Comparison of ENCODE assay signal across 8 cellular contexts in the genomic region with DNA sequence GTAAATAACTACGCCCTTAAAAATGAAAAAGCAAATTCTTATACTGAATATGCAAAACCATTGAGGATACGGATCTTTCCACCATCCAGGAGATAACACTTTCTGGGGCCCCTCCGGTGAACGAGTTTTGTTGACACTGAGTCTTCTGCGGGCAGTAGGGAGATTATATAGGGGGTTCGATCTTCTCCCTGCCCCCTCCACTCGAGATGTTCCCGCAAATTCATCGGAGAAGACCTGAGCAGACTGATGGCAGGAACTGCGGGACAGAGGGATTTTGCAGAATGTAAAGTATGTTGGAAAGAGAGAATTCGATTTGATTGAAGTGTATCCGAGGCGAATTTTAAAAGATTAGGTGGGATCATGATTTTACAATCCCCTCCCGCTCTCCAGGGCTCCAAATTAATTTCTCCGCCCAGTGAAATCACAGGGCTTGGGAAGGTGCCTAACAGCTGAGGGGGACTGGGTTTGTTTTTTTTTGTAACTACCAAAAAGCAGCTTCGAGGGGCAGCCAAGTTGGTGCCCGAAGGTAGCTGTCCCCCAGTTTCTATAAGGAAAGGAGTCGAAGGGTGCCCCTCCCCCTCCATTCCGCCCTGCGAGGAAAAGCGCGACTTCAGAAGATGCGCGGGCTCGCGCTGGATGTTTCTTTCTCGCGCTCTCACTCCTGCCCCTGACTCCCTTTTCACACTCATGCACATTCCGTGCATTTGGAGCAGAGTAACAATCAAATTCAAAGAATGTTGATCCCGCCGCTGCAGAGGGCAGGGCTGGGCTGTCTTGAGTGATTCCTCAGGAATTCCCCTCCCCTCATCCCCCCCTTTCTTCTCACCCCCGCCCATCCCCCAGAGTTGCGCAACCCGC. TPM values are rescaled to one million over a fixed set of nuclear protein-coding genes. Genes with fewer than 3 reads are reported as not detected.
A peak's percentile ranks its signal among the peaks of the same experiment; 100 is the strongest.
DNase-seq lines count a peak whose midpoint lies in the region; ATAC-seq and TF ChIP-seq lines count a peak whose summit lies in the region.

No MANE protein-coding gene starts in this region.

- 55% methylated on average over 12 of the region's 34 CpGs; no CpG with 5 or more reads in 1 of the 2 experiments for WGBS in IMR-90 (ENCODE audit: extremely low coverage in 2 of 2, insufficient read length in 1 of 2), 2 experiments
- WGBS in tibial nerve, 2 donors: 0 to 40% methylated on average over 27 to 33 of the region's 34 CpGs

- H4K5ac ChIP-seq in IMR-90 (ENCODE audit: low read depth, low read length): no peak overlapping the region

- no peak for TF ChIP-seq RAD21 in IMR-90 (IDR thresholded peaks at IDR 0.05; ENCODE audit: low read length)

- H3K9me1 ChIP-seq in IMR-90 (ENCODE audit: insufficient read depth, low read length): no peaks in the 10 kb centered on the region

- H4K20me1 ChIP-seq in IMR-90 (ENCODE audit: insufficient read depth, low read length): no peaks in the 10 kb centered on the region; the same call in 1 of the 2 replicates

- no peak overlapping the region for H2AK9ac ChIP-seq in IMR-90 (replicated peaks; ENCODE audit: low read depth, low read length, poor library complexity)

- no peak for TF ChIP-seq CTCF in BE2C (IDR thresholded peaks at IDR 0.05; ENCODE audit: low read depth, low read length)
- TF ChIP-seq CTCF in IMR-90 (conservative IDR thresholded peaks at IDR 0.05; ENCODE audit: low read depth, low read length): no peak
- no peak for TF ChIP-seq CTCF in tibial nerve (IDR thresholded peaks at IDR 0.05)

- no peak overlapping the region for H2BK5ac ChIP-seq in IMR-90 (ENCODE audit: low read depth, low read length, poor library complexity, severe bottlenecking)

- H3K9me3 ChIP-seq in BE2C (no peaks in the 10 kb centered on the region), IMR-90 (ENCODE audit: control insufficient read depth, insufficient read depth, low read length) (peaks cover 2% of the 10 kb centered on the region; the same call in 1 of the 2 replicates), adipocyte (ENCODE audit: control insufficient read depth, low read length) (no peaks in the 10 kb centered on the region), tibial nerve (no peaks in the 10 kb centered on the region)

- H3K36me3 ChIP-seq in BE2C (no peaks in the 10 kb centered on the region), IMR-90 (ENCODE audit: control insufficient read depth, insufficient read depth, low read length) (no peaks in the 10 kb centered on the region), adipocyte (ENCODE audit: control insufficient read depth, insufficient read depth, low read length, severe bottlenecking) (no peaks in the 10 kb centered on the region), tibial nerve (no peaks in the 10 kb centered on the region)

- no peak overlapping the region for H4K91ac ChIP-seq in IMR-90 (ENCODE audit: insufficient read depth, low read depth, low read length)

- peak overlapping the region; percentile 46 for H3K4me3 ChIP-seq in BE2C (ENCODE audit: low read depth, low read length)
- H3K4me3 ChIP-seq in IMR-90 (ENCODE audit: insufficient read depth, low read depth, low read length): peak overlapping the region; percentile 21; the same call in 1 of the 2 replicates
- peak overlapping the region; percentile 68 for H3K4me3 ChIP-seq in adipocyte (ENCODE audit: low read length)
- H3K4me3 ChIP-seq in tibial nerve: peak overlapping the region; percentile 23 to 55 (median 34)

- no peak overlapping the region for H3K14ac ChIP-seq in IMR-90 (replicated peaks; ENCODE audit: low read depth, low read length)

- intact Hi-C loops in IMR-90 (cut with micrococcal nuclease): loop anchor here (10.0 kb wide), 1 partner anchor 165 kb away; no protein-coding TSS in a partner anchor

- peaks cover 16% of the 10 kb centered on the region for H3K27me3 ChIP-seq in BE2C
- H3K27me3 ChIP-seq in IMR-90 (ENCODE audit: control insufficient read depth, insufficient read depth, low read length): peaks cover 34% of the 10 kb centered on the region
- peaks cover 53% of the 10 kb centered on the region for H3K27me3 ChIP-seq in adipocyte (replicated peaks; ENCODE audit: control insufficient read depth, insufficient read depth, low read length)
- H3K27me3 ChIP-seq in tibial nerve: peaks cover 0 to 86% of the 10 kb centered on the region in 2 donors

- dilution Hi-C loops in IMR-90 (cut with HindIII; ENCODE audit: low sequenced_read_pairs, unreplicated experiment): no loop called here

- no peak overlapping the region for H2BK20ac ChIP-seq in IMR-90 (ENCODE audit: low read depth, low read length)

- no peak overlapping the region for H3K23ac ChIP-seq in IMR-90 (ENCODE audit: low read depth, low read length)

- H2AFZ ChIP-seq in IMR-90 (replicated peaks; ENCODE audit: low read length, poor library complexity): no peak overlapping the region

- POLR2A ChIA-PET in IMR-90 (lab: Charles Lee; ENCODE audit: unreplicated experiment): no interaction called here

- H2BK120ac ChIP-seq in IMR-90 (ENCODE audit: low read depth, low read length): no peak overlapping the region

- in situ Hi-C loops in IMR-90 (cut with MboI; ENCODE audit: low sequenced_read_pairs): no loop called here

- H3K56ac ChIP-seq in IMR-90 (ENCODE audit: extremely low read depth, insufficient read depth, low read length): no peak overlapping the region

- no peak overlapping the region for H3K27ac ChIP-seq in IMR-90 (ENCODE audit: insufficient read depth, low read length)
- H3K27ac ChIP-seq in tibial nerve: peak overlapping the region in 1 of 4 donors; percentile 37

- H3K9ac ChIP-seq in IMR-90 (ENCODE audit: low read depth, low read length): no peak overlapping the region
- H3K9ac ChIP-seq in adipocyte (ENCODE audit: low read length): no peak overlapping the region

- ATAC-seq in IMR-90 (ENCODE audit: low read depth): peak; percentile 21; the same call in 1 of the 2 replicates

- no peak for TF ChIP-seq POLR2A in IMR-90 (IDR thresholded peaks at IDR 0.05; ENCODE audit: low read depth, low read length)
- TF ChIP-seq POLR2A in tibial nerve (IDR thresholded peaks at IDR 0.05): no peak

- TF ChIP-seq EP300 in tibial nerve (IDR thresholded peaks at IDR 0.05): no peak

- no peak overlapping the region for H3K18ac ChIP-seq in IMR-90 (ENCODE audit: low read depth, low read length)

- BruUV-seq in IMR-90 (replicated peaks; lab: Mats Ljungman, UMichigan): no TSS peak

- peak overlapping the region; percentile 34 for H3K4me2 ChIP-seq in IMR-90 (ENCODE audit: low read depth, low read length)

- no peak overlapping the region for H2AK5ac ChIP-seq in IMR-90 (ENCODE audit: low read depth, low read length)

- no peaks in the 10 kb centered on the region for H3K79me1 ChIP-seq in IMR-90 (ENCODE audit: low read depth in 1 of 2, low read length in 2 of 2)

- no peak overlapping the region for H2BK15ac ChIP-seq in IMR-90 (ENCODE audit: low read depth, low read length)

- CTCF ChIA-PET in IMR-90 (lab: Yijun Ruan, JAX): no interaction called here

- DNase-seq in BE2C: no peak
- no peak for DNase-seq in IMR-90
- peak; percentile 18 for DNase-seq in adipocyte (ENCODE audit: low read depth)
- DNase-seq in kidney glomerular epithelial cell (lab: John Stamatoyannopoulos, UW): peak; percentile 1
- no peak for DNase-seq in tibial nerve (ENCODE audit: low spot score in 2 of 2)
- DNase-seq in HuH-7 (ENCODE audit: low spot score): no peak
- DNase-seq in NCI-H1694 treated with DMSO at 0.1 percent for 48 hours (lab: John Stamatoyannopoulos, UW): no peak
- no peak for DNase-seq in SIG-M5 treated with dmso at 0.1 percent for 504 hours (lab: John Stamatoyannopoulos, UW; ENCODE audit: unreplicated experiment)

- H4K8ac ChIP-seq in IMR-90 (ENCODE audit: low read depth in 2 of 2, low read length in 2 of 2): no peak overlapping the region

- no peak overlapping the region for H3K4ac ChIP-seq in IMR-90 (ENCODE audit: low read depth, low read length)

- H3K4me1 ChIP-seq in BE2C (no peaks in the 10 kb centered on the region), IMR-90 (ENCODE audit: control insufficient read depth, insufficient read depth, low read length) (no peaks in the 10 kb centered on the region), adipocyte (ENCODE audit: control insufficient read depth, insufficient read depth, low read length) (peaks cover 11% of the 10 kb centered on the region), tibial nerve (peaks cover 0 to 18% (median 0%) of the 10 kb centered on the region in 4 donors)

TF ChIP-seq in IMR-90, 13 proteins besides CTCF, POLR2A, EP300 and RAD21 (continues in another document):
- TF ChIP-seq SMC3 (IDR thresholded peaks at IDR 0.05; ENCODE audit: low read depth, low read length): no peak
- TF ChIP-seq MAZ (IDR thresholded peaks at IDR 0.05; ENCODE audit: borderline replicate concordance, low read depth, low read length): no peak
- TF ChIP-seq RCOR1 (IDR thresholded peaks at IDR 0.05; ENCODE audit: insufficient replicate concordance, low read length): no peak
- TF ChIP-seq BHLHE40 (IDR thresholded peaks at IDR 0.05; ENCODE audit: low read depth, low read length): no peak
- TF ChIP-seq MXI1 (IDR thresholded peaks at IDR 0.05; ENCODE audit: borderline replicate concordance, low read depth, low read length): no peak

RNA-seq across cellular contexts. Expression of a gene that starts 1.2 kb away (rescaled TPM):
- not detected for polyA plus RNA-seq in BE2C (2012; ENCODE audit: insufficient read depth, insufficient read length, low read depth)
- total RNA-seq in IMR-90 (2012; rRNA removed) (not detected in 2 replicates), tibial nerve (1 to 10 TPM; 3.9 to 7.1 (median 6.1) TPM)
- polyA plus RNA-seq in IMR-90 (2012; rRNA removed): 0.03 TPM in 1 of 2 replicates, not detected in the other
- 0.02 TPM in 1 of 2 replicates, not detected in the other for polyA plus RNA-seq in IMR-90 (2012; cell fraction: cytosol; rRNA removed)
- polyA plus RNA-seq in IMR-90 (2012; cell fraction: nucleus; rRNA removed; ENCODE audit: low replicate concordance): 0.02 TPM in 1 of 2 replicates, not detected in the other

RNA-seq across cellular contexts. Expression of a gene that starts 51.8 kb away (rescaled TPM):
- 0.12 TPM for polyA plus RNA-seq in BE2C (2012; ENCODE audit: insufficient read depth, insufficient read length, low read depth)
- total RNA-seq in IMR-90 (2012; rRNA removed): not detected in 2 replicates
- polyA plus RNA-seq in IMR-90 (2012; rRNA removed): not detected in 2 replicates
- not detected in 2 replicates for polyA plus RNA-seq in IMR-90 (2012; cell fraction: cytosol; rRNA removed)
- polyA plus RNA-seq in IMR-90 (2012; cell fraction: nucleus; rRNA removed; ENCODE audit: low replicate concordance): not detected in 2 replicates
- not detected for total RNA-seq in tibial nerve

RNA-seq across cellular contexts. Expression of a gene that starts 59.5 kb away (rescaled TPM):
- polyA plus RNA-seq in BE2C (2012; ENCODE audit: insufficient read depth, insufficient read length, low read depth): 10.3 TPM
- total RNA-seq in IMR-90 (2012; rRNA removed): 16.3 and 20.8 TPM in 2 replicates
- polyA plus RNA-seq in IMR-90 (2012; rRNA removed): 2.0 and 3.3 TPM in 2 replicates
- 0.35 and 0.53 TPM in 2 replicates for polyA plus RNA-seq in IMR-90 (2012; cell fraction: cytosol; rRNA removed)
- 0.16 and 1.8 TPM in 2 replicates for polyA plus RNA-seq in IMR-90 (2012; cell fraction: nucleus; rRNA removed; ENCODE audit: low replicate concordance)
- total RNA-seq in tibial nerve: 10 to 100 TPM in 3 of 4 donors, 1 to 10 TPM in 1; 9.8 to 13.1 (median 11.4) TPM

Comparison
In these comparisons a context has a peak if more than half of its experiments do, and no peak if none do; other contexts are left out.
1. DNase-seq: peak in adipocyte (single experiment) and kidney glomerular epithelial cell (single experiment); none in BE2C (single experiment), IMR-90 (single experiment), tibial nerve (0 of 2), HuH-7 (single experiment), NCI-H1694 treated with DMSO at 0.1 percent for 48 hours (single experiment) and SIG-M5 treated with dmso at 0.1 percent for 504 hours (single experiment).
2. Peak in every context shown above with its lines, with median percentiles within 50 percentile points of each other: H3K4me3 ChIP-seq.